8 cellular contexts compared by ENCODE assay signal in the genomic region with DNA sequence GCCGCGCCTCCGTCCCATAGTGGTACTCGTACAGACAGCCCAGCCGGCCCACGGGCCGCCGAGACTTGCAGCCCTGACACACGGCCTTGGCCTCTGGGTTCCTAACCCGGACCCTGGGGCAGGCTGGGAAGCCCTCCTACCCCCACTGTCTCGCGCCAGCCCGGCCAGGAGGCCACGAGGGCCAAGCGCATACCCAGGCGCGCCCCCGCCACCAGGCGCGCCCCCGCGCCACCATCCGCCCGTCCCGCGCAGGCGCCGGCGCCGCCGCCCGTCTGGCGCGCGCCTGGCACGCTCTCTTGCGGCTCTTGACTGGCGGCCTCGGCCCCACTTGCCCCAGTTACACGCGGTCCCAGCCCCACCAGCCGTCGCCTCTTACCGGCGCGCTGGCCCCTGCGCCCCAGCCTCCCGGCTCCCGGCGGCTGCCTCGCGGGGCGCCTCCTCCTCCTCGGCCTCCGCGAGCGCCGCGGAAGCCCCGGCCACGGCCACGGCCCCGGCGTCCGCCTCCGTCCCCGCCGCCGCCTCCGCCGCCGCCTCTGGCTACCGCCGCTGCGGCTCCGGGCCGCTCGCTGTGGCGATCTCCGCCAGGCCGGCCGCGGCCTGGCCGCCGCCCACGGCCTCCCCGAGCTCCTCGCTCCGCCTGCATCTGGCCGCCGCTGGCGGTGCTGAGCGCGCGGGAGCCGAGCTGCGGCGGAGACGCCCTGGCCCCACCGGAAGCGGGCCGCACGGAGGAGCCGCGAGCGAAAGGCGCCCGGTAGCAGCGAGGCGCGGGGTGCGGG.
DNase-seq lines count a peak whose midpoint lies in the region; ATAC-seq lines count a peak whose summit lies in the region.

No MANE protein-coding gene starts in this region.

- peak; percentile 62 for ATAC-seq in GM18861 (IDR thresholded peaks at IDR 0.05; ENCODE audit: unreplicated experiment)
- peak; percentile 65 for ATAC-seq in HG03064 (IDR thresholded peaks at IDR 0.05; ENCODE audit: low read depth, unreplicated experiment)
- ATAC-seq in activated CD4-positive, CD25-positive, alpha-beta regulatory T cell treated with anti-CD3 and anti-CD28 coated beads, Interleukin-2, amount 50 U/mL, for 24 hours = peak; percentile 71 to 73

- in situ Hi-C loops in ACHN (cut with HindIII; ENCODE audit: low pct_ligation_motif_present, low pct_unique_long_range_greater_than_20kb, low sequenced_read_pairs) = no loop called here

- DNase-seq in ACHN = peak; percentile 73
- peak; percentile 37 for DNase-seq in NCI-H2227 treated with DMSO at 0.1 percent for 48 hours (lab: John Stamatoyannopoulos, UW)
- DNase-seq in cerebellar nuclear complex (lab: John Stamatoyannopoulos, UW) = peak; percentile 10 to 21
- peak; percentile 26 for DNase-seq in kidney glomerular epithelial cell (lab: John Stamatoyannopoulos, UW)
- DNase-seq in stimulated activated CD4-positive, alpha-beta T cell treated with anti-CD3 and anti-CD28 coated beads, Interleukin-1b, Interleukin-23, amount 100 ng/mL, for 1 hour (ENCODE audit: low read depth in 2 of 2) = peak; percentile 26 to 50

Comparison
In these comparisons a context has a peak if more than half of its experiments do, and no peak if none do; other contexts are left out.
1. Peak in every context shown above with its lines: DNase-seq and ATAC-seq.
2. DNase-seq: peak in every context shown above with its lines; median percentile 73 in ACHN; 38 in stimulated activated CD4-positive, alpha-beta T cell treated with anti-CD3 and anti-CD28 coated beads, Interleukin-1b, Interleukin-23, amount 100 ng/mL, for 1 hour; 37 in NCI-H2227 treated with DMSO at 0.1 percent for 48 hours; 26 in kidney glomerular epithelial cell; 16 in cerebellar nuclear complex.